35 cellular contexts compared by ENCODE assay signal in the genomic region with DNA sequence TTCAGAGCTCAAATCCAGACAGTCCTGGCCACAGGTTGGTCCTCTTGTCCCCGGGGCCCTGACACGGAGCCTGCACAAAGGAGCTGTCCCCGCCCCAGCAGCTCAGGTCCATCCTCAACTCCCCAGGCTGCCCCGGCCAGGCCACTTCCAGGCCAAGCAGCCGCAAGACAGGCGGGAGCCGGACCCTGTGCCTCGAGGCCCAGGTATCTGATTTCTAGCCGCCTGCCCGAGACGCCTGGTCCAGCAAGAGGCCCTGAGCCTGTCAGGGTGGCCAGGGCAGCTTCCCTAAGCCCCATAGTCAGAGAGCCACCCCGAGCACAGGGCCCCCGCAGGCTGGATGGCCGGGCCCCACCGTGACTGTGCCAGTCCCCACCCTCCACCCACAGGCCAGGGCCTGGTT.
"Had no signal": no experiment of that assay in that cellular context is flagged by ENCODE, and none has a peak within 500 bp of the region (broad histone marks: within the 10 kb centered on the region; RNA-seq: fewer than 3 reads in every experiment).

No MANE protein-coding gene starts in this region.

- H3K9me3 ChIP-seq: MG63 had no signal

- H3K27me3 ChIP-seq: MG63 had no signal

- H3K4me2 ChIP-seq: KMS-11 had no signal

- H3K4me3 ChIP-seq: MG63 had no signal

- H3K27ac ChIP-seq: KMS-11 had no signal

- H3K9ac ChIP-seq: KMS-11 had no signal

- DNase-seq: Karpas-422, Kasumi-1, MG63, MM.1S, MV-4-11, NCI-H1048, NCI-H1092, NCI-H1092 treated with DMSO at 0.1 percent for 48 hours, NCI-H1105, NCI-H1105 treated with DMSO at 0.1 percent for 48 hours, NCI-H1417, NCI-H1417 treated with DMSO at 0.1 percent for 48 hours, NCI-H1436, NCI-H1436 treated with DMSO at 0.1 percent for 48 hours, NCI-H146, NCI-H1694, NCI-H1694 treated with DMSO at 0.1 percent for 48 hours, NCI-H187, NCI-H187 treated with DMSO at 0.1 percent for 48 hours, NCI-H1930, NCI-H2029, NCI-H2029 treated with DMSO at 0.1 percent for 48 hours, NCI-H2081, NCI-H2081 treated with DMSO at 0.1 percent for 48 hours, NCI-H2107, NCI-H2171, NCI-H2171 treated with DMSO at 0.1 percent for 48 hours, NCI-H2227 treated with DMSO at 0.1 percent for 48 hours, NCI-H226, NCI-H345, NCI-H446, NCI-H446 treated with DMSO at 0.1 percent for 48 hours, NCI-H510A, NCI-H510A treated with DMSO at 0.1 percent for 48 hours had no signal

- H3K36me3 ChIP-seq: MG63 had no signal
